ENCODE assay signal across 1 cellular context in the genomic region with DNA sequence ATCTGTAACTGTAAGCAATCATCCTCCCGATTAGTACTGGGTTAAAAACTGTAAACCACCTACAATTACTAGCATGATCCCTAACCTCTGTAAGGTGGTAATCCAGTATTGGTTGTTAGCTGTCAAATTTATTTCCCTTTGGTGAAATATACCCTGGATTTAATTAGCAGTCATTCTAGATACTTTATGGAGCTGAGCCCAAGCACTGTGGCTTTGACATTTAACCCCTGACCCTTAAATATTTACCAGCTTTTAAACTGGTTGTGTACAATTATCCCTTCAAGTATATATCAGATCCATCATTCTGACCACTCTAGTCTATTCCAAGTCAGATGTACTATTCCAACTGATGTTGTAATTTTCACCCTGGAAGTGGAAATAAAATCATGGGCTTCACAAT.
TF ChIP-seq lines count a peak whose summit lies in the region.

No MANE protein-coding gene starts in this region.

TF ChIP-seq in HEK293, 187 proteins besides CTCF, POLR2A, EP300 and RAD21 (continued from another document):
- TF ChIP-seq, protein P1, sequence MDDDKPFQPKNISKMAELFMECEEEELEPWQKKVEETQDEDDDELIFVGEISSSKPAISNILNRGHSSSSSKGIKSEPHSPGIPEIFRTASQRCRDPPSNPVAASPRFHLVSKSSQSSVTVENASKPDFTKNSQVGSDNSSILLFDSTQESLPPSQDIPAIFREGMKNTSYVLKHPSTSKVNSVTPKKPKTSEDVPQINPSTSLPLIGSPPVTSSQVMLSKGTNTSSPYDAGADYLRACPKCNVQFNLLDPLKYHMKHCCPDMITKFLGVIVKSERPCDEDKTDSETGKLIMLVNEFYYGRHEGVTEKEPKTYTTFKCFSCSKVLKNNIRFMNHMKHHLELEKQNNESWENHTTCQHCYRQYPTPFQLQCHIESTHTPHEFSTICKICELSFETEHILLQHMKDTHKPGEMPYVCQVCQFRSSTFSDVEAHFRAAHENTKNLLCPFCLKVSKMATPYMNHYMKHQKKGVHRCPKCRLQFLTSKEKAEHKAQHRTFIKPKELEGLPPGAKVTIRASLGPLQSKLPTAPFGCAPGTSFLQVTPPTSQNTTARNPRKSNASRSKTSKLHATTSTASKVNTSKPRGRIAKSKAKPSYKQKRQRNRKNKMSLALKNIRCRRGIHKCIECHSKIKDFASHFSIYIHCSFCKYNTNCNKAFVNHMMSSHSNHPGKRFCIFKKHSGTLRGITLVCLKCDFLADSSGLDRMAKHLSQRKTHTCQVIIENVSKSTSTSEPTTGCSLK (tag by site-specific recombination; IDR thresholded peaks at IDR 0.05): no peak
- no peak for TF ChIP-seq ZNF521 (tag by site-specific recombination; IDR thresholded peaks at IDR 0.05)
- TF ChIP-seq ZFP69B (tag by site-specific recombination; IDR thresholded peaks at IDR 0.05): no peak; the same call in 1 of the 2 replicates
- TF ChIP-seq SCRT1 (tag by site-specific recombination; IDR thresholded peaks at IDR 0.05; ENCODE audit: borderline replicate concordance): no peak
- TF ChIP-seq ZNF335 (tag by site-specific recombination; conservative IDR thresholded peaks at IDR 0.05): no peak
- TF ChIP-seq ZNF629 (tag by site-specific recombination; IDR thresholded peaks at IDR 0.05): peak; percentile 40
- peak; percentile 56 for TF ChIP-seq GFI1B (tag by site-specific recombination; IDR thresholded peaks at IDR 0.05)
- TF ChIP-seq ZBTB8A (tag by site-specific recombination; IDR thresholded peaks at IDR 0.05): peak; percentile 58; the same call in 1 of the 2 replicates
- no peak for TF ChIP-seq MEIS1 (CRISPR knock-in tag; IDR thresholded peaks at IDR 0.05; ENCODE audit: borderline replicate concordance)
- no peak for TF ChIP-seq KLF1 (tag by site-specific recombination; IDR thresholded peaks at IDR 0.05)
- no peak for TF ChIP-seq PRDM1 (tag by site-specific recombination; IDR thresholded peaks at IDR 0.05)
- TF ChIP-seq KLF10 (tag by site-specific recombination; IDR thresholded peaks at IDR 0.05): peak; percentile 80
- TF ChIP-seq ZFHX2 (tag by site-specific recombination; conservative IDR thresholded peaks at IDR 0.05): no peak
- TF ChIP-seq ZIC2 (tag by site-specific recombination; IDR thresholded peaks at IDR 0.05): no peak
- TF ChIP-seq BCL11A (tag by site-specific recombination; IDR thresholded peaks at IDR 0.05; ENCODE audit: low read depth): 0 out of 2 replicates have a peak, but pooled peaks have one; percentile 19
- TF ChIP-seq, protein P2, sequence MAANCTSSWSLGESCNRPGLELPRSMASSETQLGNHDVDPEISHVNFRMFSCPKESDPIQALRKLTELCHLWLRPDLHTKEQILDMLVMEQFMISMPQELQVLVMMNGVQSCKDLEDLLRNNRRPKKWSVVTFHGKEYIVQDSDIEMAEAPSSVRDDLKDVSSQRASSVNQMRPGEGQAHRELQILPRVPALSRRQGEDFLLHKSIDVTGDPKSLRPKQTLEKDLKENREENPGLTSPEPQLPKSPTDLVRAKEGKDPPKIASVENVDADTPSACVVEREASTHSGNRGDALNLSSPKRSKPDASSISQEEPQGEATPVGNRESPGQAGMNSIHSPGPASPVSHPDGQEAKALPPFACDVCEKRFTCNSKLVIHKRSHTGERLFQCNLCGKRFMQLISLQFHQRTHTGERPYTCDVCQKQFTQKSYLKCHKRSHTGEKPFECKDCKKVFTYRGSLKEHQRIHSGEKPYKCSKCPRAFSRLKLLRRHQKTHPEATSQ (tag by site-specific recombination; IDR thresholded peaks at IDR 0.05): 0 out of 2 replicates have a peak, but pooled peaks have one; percentile 18
- peak; percentile 4; the same call in 1 of the 2 replicates for TF ChIP-seq ZNF654 (tag by site-specific recombination; IDR thresholded peaks at IDR 0.05; ENCODE audit: low read depth)
